ENCODE assay signal across 6 cellular contexts in the genomic region with DNA sequence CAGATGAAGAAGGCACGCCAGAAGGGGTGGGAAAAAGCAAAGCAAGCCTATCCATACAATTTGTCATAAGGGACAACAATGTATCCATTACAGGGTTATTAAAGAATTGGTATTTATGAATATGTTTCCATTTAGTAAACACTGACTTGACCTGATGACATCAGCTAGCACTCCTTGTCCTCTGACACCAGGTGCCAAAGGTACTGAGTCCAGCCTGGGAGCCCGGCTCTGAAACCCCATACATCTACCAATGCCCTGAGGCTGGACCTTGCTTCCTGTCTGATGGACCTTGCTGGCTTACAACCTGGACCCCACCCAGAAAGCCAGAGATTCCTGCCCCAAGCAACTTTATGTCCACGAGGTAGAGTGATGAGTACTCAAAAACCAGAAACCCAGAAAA.
"Had no signal": no experiment of that assay in that cellular context is flagged by ENCODE, and none has a peak within 500 bp of the region (broad histone marks: within the 10 kb centered on the region; RNA-seq: fewer than 3 reads in every experiment).

No MANE protein-coding gene starts in this region.

- H3K27ac Mint-ChIP-seq: GM23338, H9 had no signal

- ATAC-seq: GM23338, K562 had no signal

- H2AFZ ChIP-seq: GM23338 had no signal

- H3K4me2 ChIP-seq: GM23338 had no signal

- H3K4me3 Mint-ChIP-seq: GM23338, H9 had no signal

- H3K4me3 ChIP-seq: GM23338, K562 had no signal

- DNase-seq: H9, HCEC 1CT, IMR-90, KG1 had no signal
